18 cellular contexts compared by ENCODE assay signal in genomic region chr9:79551586-79551985, GRCh38. TPM values are rescaled to one million over a fixed set of nuclear protein-coding genes. Genes with fewer than 3 reads are reported as not detected.
A peak's percentile ranks its signal among the peaks of the same experiment; 100 is the strongest.
DNase-seq lines count a peak whose midpoint lies in the region; ATAC-seq and TF ChIP-seq lines count a peak whose summit lies in the region.
"Had no signal": no experiment of that assay in that cellular context is flagged by ENCODE, and none has a peak within 500 bp of the region (broad histone marks: within the 10 kb centered on the region; RNA-seq: fewer than 3 reads in every experiment).

No MANE protein-coding gene starts in this region.

- H3K9me3 Mint-ChIP-seq in nephron progenitor cell, result peaks cover 50% of the 10 kb centered on the region

- no peak overlapping the region for H3K18ac ChIP-seq in trophoblast cell (ENCODE audit: low read length)

- no peak overlapping the region for H4K8ac ChIP-seq in trophoblast cell (ENCODE audit: low read depth, low read length)

- POLR2A ChIA-PET in PC-9 (lab: Charles Lee; ENCODE audit: unreplicated experiment), result no interaction called here

- DNase-seq in ELF-1 (ENCODE audit: low read depth, low spot score), result peak; percentile 10
- peak; percentile 10 for DNase-seq in HPDE6-E6E7 (ENCODE audit: extremely low spot score)
- peak; percentile 87 for DNase-seq in epithelial cell of esophagus (ENCODE audit: low read depth)
- DNase-seq in trophoblast cell, result peak; percentile 91 to 97
- no peak for DNase-seq in PC-9
- no peak for DNase-seq in nephron progenitor cell
- no peak for DNase-seq in T-helper 2 cell
- DNase-seq: 8988T; CD4-positive, alpha-beta memory T cell; DMS153; DMS79; GF-D8 had no signal

- intact Hi-C loops in PC-9 (cut with micrococcal nuclease; ENCODE audit: unreplicated experiment), result no loop called here

- H4K12ac ChIP-seq in trophoblast cell (ENCODE audit: low read depth, low read length), result no peak overlapping the region

- WGBS in trophoblast cell (ENCODE audit: extremely low coverage, insufficient coverage, insufficient read length), result no CpG with 5 or more reads among the region's 4 CpGs

- H3K14ac ChIP-seq in trophoblast cell (ENCODE audit: low read length), result no peak overlapping the region

- CTCF ChIA-PET in PC-9 (lab: Charles Lee), result no interaction called here

- H3K36me3 ChIP-seq in trophoblast cell (ENCODE audit: control insufficient read depth in 1 of 2, insufficient read depth in 2 of 2, low read length in 2 of 2) (no peaks in the 10 kb centered on the region), PC-9 (ENCODE audit: low read depth) (no peaks in the 10 kb centered on the region)
- H3K36me3 ChIP-seq: BLaER1, HAP-1 had no signal

- no TSS peak for BruUV-seq in PC-9 (replicated peaks; lab: Mats Ljungman, UMichigan)

- no peak overlapping the region for H2AK5ac ChIP-seq in trophoblast cell (ENCODE audit: low read length)

- peaks cover 4% of the 10 kb centered on the region for H3K27me3 Mint-ChIP-seq in nephron progenitor cell (ENCODE audit: low read depth, poor library complexity)
- H3K27me3 Mint-ChIP-seq: CD4-positive, alpha-beta memory T cell; IgD-negative memory B cell had no signal

- peaks cover 24% of the 10 kb centered on the region for H3K4me1 Mint-ChIP-seq in nephron progenitor cell
- H3K4me1 Mint-ChIP-seq: CD14-positive monocyte; CD4-positive, alpha-beta memory T cell; IgD-negative memory B cell had no signal

- H3K4me3 Mint-ChIP-seq in nephron progenitor cell, result no peak overlapping the region
- H3K4me3 Mint-ChIP-seq: CD14-positive monocyte; CD4-positive, alpha-beta memory T cell; IgD-negative memory B cell had no signal

- H3K27ac ChIP-seq in trophoblast cell (ENCODE audit: low read depth, low read length), result peak overlapping the region; percentile 83
- no peak overlapping the region for H3K27ac ChIP-seq in PC-9
- H3K27ac ChIP-seq: BLaER1, HL-60 had no signal

- H2BK120ac ChIP-seq in trophoblast cell (ENCODE audit: insufficient read depth, low read length, poor library complexity), result no peak overlapping the region

- H3K27me3 ChIP-seq in trophoblast cell (ENCODE audit: insufficient read depth, low read length) (no peaks in the 10 kb centered on the region), PC-9 (ENCODE audit: insufficient read depth, low read depth) (no peaks in the 10 kb centered on the region)
- H3K27me3 ChIP-seq: BLaER1 had no signal

- H3F3A ChIP-seq in PC-9 (ENCODE audit: insufficient read depth, low read depth), result no peaks in the 10 kb centered on the region

- H3K9me3 ChIP-seq in trophoblast cell (ENCODE audit: insufficient read depth, low read depth, low read length), result peaks cover 2% of the 10 kb centered on the region
- no peaks in the 10 kb centered on the region for H3K9me3 ChIP-seq in PC-9 (ENCODE audit: insufficient read depth, low read depth)
- H3K9me3 ChIP-seq: HAP-1 had no signal

- H3K4me3 ChIP-seq in epithelial cell of esophagus (ENCODE audit: low read length) (no peak overlapping the region), trophoblast cell (ENCODE audit: low read depth, low read length) (no peak overlapping the region), PC-9 (no peak overlapping the region)
- H3K4me3 ChIP-seq: BLaER1, HAP-1 had no signal

- no peaks in the 10 kb centered on the region for H3K9me2 ChIP-seq in PC-9 (ENCODE audit: insufficient read depth)

- H2BK12ac ChIP-seq in trophoblast cell (ENCODE audit: low read length), result no peak overlapping the region

- H3K79me2 ChIP-seq in trophoblast cell (ENCODE audit: control insufficient read depth, insufficient read depth, low read length, poor library complexity), result no peaks in the 10 kb centered on the region
- H3K79me2 ChIP-seq in PC-9 (ENCODE audit: low read depth), result no peaks in the 10 kb centered on the region

- H3K27ac Mint-ChIP-seq in nephron progenitor cell, result no peak overlapping the region
- H3K27ac Mint-ChIP-seq: CD14-positive monocyte; CD4-positive, alpha-beta memory T cell; IgD-negative memory B cell had no signal

- peaks cover 5% of the 10 kb centered on the region for H3K79me1 ChIP-seq in trophoblast cell (ENCODE audit: low read length)

- H4K91ac ChIP-seq in trophoblast cell (ENCODE audit: low read depth, low read length), result no peak overlapping the region

- H3K9ac ChIP-seq in trophoblast cell (ENCODE audit: low read length), result no peak overlapping the region
- H3K9ac ChIP-seq: BLaER1 had no signal

- H3K4ac ChIP-seq in trophoblast cell (ENCODE audit: low read depth, low read length), result no peak overlapping the region

- no peak overlapping the region for H3K23ac ChIP-seq in trophoblast cell (ENCODE audit: low read length)

- H3K4me1 ChIP-seq in trophoblast cell (ENCODE audit: control insufficient read depth in 1 of 2, insufficient read depth in 2 of 2, low read length in 2 of 2) (peaks cover 2 to 12% of the 10 kb centered on the region in 2 experiments), PC-9 (replicated peaks; ENCODE audit: insufficient read depth) (no peaks in the 10 kb centered on the region)
- H3K4me1 ChIP-seq: BLaER1, HAP-1 had no signal

- H2AFZ ChIP-seq in trophoblast cell (ENCODE audit: insufficient read depth, low read length, poor library complexity) (no peak overlapping the region), PC-9 (no peak overlapping the region)

- no peaks in the 10 kb centered on the region for H4K20me1 ChIP-seq in PC-9 (ENCODE audit: insufficient read depth)
- H4K20me1 ChIP-seq: BLaER1 had no signal

- H3K4me2 ChIP-seq in trophoblast cell (ENCODE audit: low read length) (peak overlapping the region; percentile 33), PC-9 (no peak overlapping the region)
- H3K4me2 ChIP-seq: BLaER1 had no signal

- TF ChIP-seq CTCF in epithelial cell of esophagus (IDR thresholded peaks at IDR 0.05; ENCODE audit: insufficient read depth, low read depth, low read length, missing control alignments) (no peak), PC-9 (conservative IDR thresholded peaks at IDR 0.05) (no peak), nephron progenitor cell (IDR thresholded peaks at IDR 0.05) (no peak)

- peaks cover 25% of the 10 kb centered on the region for H3K36me3 Mint-ChIP-seq in nephron progenitor cell (ENCODE audit: low read depth)
- H3K36me3 Mint-ChIP-seq: CD14-positive monocyte; CD4-positive, alpha-beta memory T cell had no signal

- H2BK5ac ChIP-seq in trophoblast cell (ENCODE audit: low read depth, low read length, poor library complexity), result no peak overlapping the region

- no peak for ATAC-seq in GM21723 (IDR thresholded peaks at IDR 0.05; ENCODE audit: unreplicated experiment)

RNA-seq across cellular contexts. Expression of gene TLE4, which starts 20.2 kb away (rescaled TPM):
- polyA plus RNA-seq in trophoblast cell (2013), result 103 and 108 TPM in 2 replicates
- total RNA-seq in PC-9 (2021), result not detected in 2 replicates

Comparison
In these comparisons a context has a peak if more than half of its experiments do, and no peak if none do; other contexts are left out.
1. DNase-seq: peak in ELF-1 (single experiment), HPDE6-E6E7 (single experiment), epithelial cell of esophagus (single experiment) and trophoblast cell (2 of 2); none in PC-9 (0 of 2), nephron progenitor cell (single experiment) and T-helper 2 cell (0 of 5).